15 cellular contexts compared by ENCODE assay signal in genomic region chrX:10677490-10677889, GRCh38. TPM values are rescaled to one million over a fixed set of nuclear protein-coding genes. Genes with fewer than 3 reads are reported as not detected.
DNase-seq lines count a peak whose midpoint lies in the region; ATAC-seq and TF ChIP-seq lines count a peak whose summit lies in the region.
"Had no signal": no experiment of that assay in that cellular context is flagged by ENCODE, and none has a peak within 500 bp of the region (broad histone marks: within the 10 kb centered on the region; RNA-seq: fewer than 3 reads in every experiment).

No MANE protein-coding gene starts in this region.

- no peaks in the 10 kb centered on the region for H3K9me3 Mint-ChIP-seq in nephron
- H3K9me3 Mint-ChIP-seq: central memory CD8-positive, alpha-beta T cell had no signal

- H3K27ac ChIP-seq in coronary artery, result no peak overlapping the region
- H3K27ac ChIP-seq: SK-N-MC, suprapubic skin, WERI-Rb-1 had no signal

- H3K36me3 Mint-ChIP-seq in nephron (ENCODE audit: low read depth), result no peaks in the 10 kb centered on the region
- H3K36me3 Mint-ChIP-seq: CD4-positive, CD25-positive, alpha-beta regulatory T cell had no signal

- peaks cover 15% of the 10 kb centered on the region for H3K27me3 Mint-ChIP-seq in nephron (ENCODE audit: low read depth)
- H3K27me3 Mint-ChIP-seq: CD4-positive, CD25-positive, alpha-beta regulatory T cell; central memory CD8-positive, alpha-beta T cell had no signal

- peak; percentile 2 for DNase-seq in Daoy (ENCODE audit: low read depth)
- DNase-seq in MG63, result peak; percentile 12
- peak; percentile 82 for DNase-seq in cerebellar cortex (ENCODE audit: low spot score)
- DNase-seq in coronary artery (ENCODE audit: low spot score), result no peak
- no peak for DNase-seq in germinal center (ENCODE audit: low spot score)
- DNase-seq: activated naive CD4-positive, alpha-beta T cell treated with Interleukin-2 at 50 U/mL for 16 hours; CD4-positive, CD25-positive, alpha-beta regulatory T cell; mammary epithelial cell; WERI-Rb-1 had no signal

- H3K4me3 Mint-ChIP-seq in nephron, result peak overlapping the region in 1 of 3 experiments; percentile 54
- H3K4me3 Mint-ChIP-seq: CD4-positive, CD25-positive, alpha-beta regulatory T cell; central memory CD8-positive, alpha-beta T cell had no signal

- H3K4me1 Mint-ChIP-seq in nephron, result peaks cover 22% of the 10 kb centered on the region
- H3K4me1 Mint-ChIP-seq: CD4-positive, CD25-positive, alpha-beta regulatory T cell; central memory CD8-positive, alpha-beta T cell had no signal

- no peaks in the 10 kb centered on the region for H3K9me3 ChIP-seq in MG63
- H3K9me3 ChIP-seq: suprapubic skin had no signal

- H3K27ac Mint-ChIP-seq in nephron, result peak overlapping the region in 2 of 3 experiments; percentile 37 to 56
- H3K27ac Mint-ChIP-seq: CD4-positive, CD25-positive, alpha-beta regulatory T cell had no signal

- ATAC-seq in HG02970 (IDR thresholded peaks at IDR 0.05; ENCODE audit: low FRiP score, unreplicated experiment) (no peak), GM18870 (IDR thresholded peaks at IDR 0.05; ENCODE audit: unreplicated experiment) (no peak)

- no peaks in the 10 kb centered on the region for H3K36me3 ChIP-seq in MG63
- H3K36me3 ChIP-seq: suprapubic skin, WERI-Rb-1 had no signal

- no peak for TF ChIP-seq CTCF in nephron (IDR thresholded peaks at IDR 0.05; ENCODE audit: unreplicated experiment in 3 of 3)
- no peak for TF ChIP-seq CTCF in coronary artery (IDR thresholded peaks at IDR 0.05)

- H3K4me3 ChIP-seq in MG63, result no peak overlapping the region
- no peak overlapping the region for H3K4me3 ChIP-seq in coronary artery
- H3K4me3 ChIP-seq: SK-N-MC, suprapubic skin had no signal

- no peaks in the 10 kb centered on the region for H3K27me3 ChIP-seq in MG63
- H3K27me3 ChIP-seq: suprapubic skin had no signal

RNA-seq across cellular contexts. Expression of gene MID1, which starts 57.1 kb away (rescaled TPM):
- 25.7 and 33.2 TPM in 2 replicates for total RNA-seq in Daoy (2014; rRNA removed; shearing (Covaris generic))
- total RNA-seq in MG63 (2014; rRNA removed; shearing (Covaris generic); ENCODE audit: low replicate concordance), result 5.2 and 7.0 TPM in 2 replicates
- total RNA-seq: CD4-positive, CD25-positive, alpha-beta regulatory T cell had no signal

Comparison
In these comparisons a context has a peak if more than half of its experiments do, and no peak if none do; other contexts are left out.
1. DNase-seq: peak in Daoy (single experiment), MG63 (single experiment) and cerebellar cortex (single experiment); none in coronary artery (single experiment) and germinal center (single experiment).